Comparison of ENCODE assay signal across 1 cellular context in genomic region chr14:99818503-99819036, GRCh38.
TF ChIP-seq lines count a peak whose summit lies in the region.

No MANE protein-coding gene starts in this region.

TF ChIP-seq in HEK293, 187 proteins besides CTCF, POLR2A, EP300 and RAD21 (continued from another document):
- TF ChIP-seq PRDM10 (tag by site-specific recombination; IDR thresholded peaks at IDR 0.05), result peak; percentile 89
